ENCODE assay signal across 20 cellular contexts in genomic region chr3:119751423-119751822, GRCh38. TPM values are rescaled to one million over a fixed set of nuclear protein-coding genes. Genes with fewer than 3 reads are reported as not detected.
DNase-seq lines count a peak whose midpoint lies in the region; ATAC-seq and TF ChIP-seq lines count a peak whose summit lies in the region.
"Had no signal": no experiment of that assay in that cellular context is flagged by ENCODE, and none has a peak within 500 bp of the region (broad histone marks: within the 10 kb centered on the region; RNA-seq: fewer than 3 reads in every experiment).

No MANE protein-coding gene starts in this region.

- H3K27ac Mint-ChIP-seq in chondrocyte (ENCODE audit: unreplicated experiment), result peak overlapping the region; percentile 57
- H3K27ac Mint-ChIP-seq: CD4-positive, alpha-beta memory T cell; HFFc6 had no signal

- in situ Hi-C loops in SK-MEL-5 (cut with HindIII; ENCODE audit: low pct_unique_long_range_greater_than_20kb, low sequenced_read_pairs), result no loop called here

- no peak for TF ChIP-seq CTCF in chondrocyte (IDR thresholded peaks at IDR 0.05)

- H3K4me1 Mint-ChIP-seq in chondrocyte (ENCODE audit: low read depth), result peaks cover 11% of the 10 kb centered on the region
- H3K4me1 Mint-ChIP-seq: CD4-positive, alpha-beta memory T cell had no signal

- no peak overlapping the region for H3K4me3 Mint-ChIP-seq in chondrocyte (ENCODE audit: unreplicated experiment)
- H3K4me3 Mint-ChIP-seq: CD4-positive, alpha-beta memory T cell; HFFc6 had no signal

- peak; percentile 12 for DNase-seq in SK-MEL-5 (ENCODE audit: low read depth, low spot score)
- DNase-seq in chondrocyte (ENCODE audit: low spot score), result no peak
- DNase-seq in glomerular endothelial cell (ENCODE audit: extremely low read depth, low read depth, low spot score), result peak; percentile 75
- DNase-seq in KG1 (lab: John Stamatoyannopoulos, UW), result no peak
- DNase-seq in NCI-H2029 (lab: John Stamatoyannopoulos, UW), result no peak
- DNase-seq: C1 segment of cervical spinal cord; CD4-positive, alpha-beta memory T cell; COR-L47; DMS53; GOT3; HFFc6; IMR-90; MM.1S; NCI-H2029 treated with DMSO at 0.1 percent for 48 hours; NCI-H446 treated with DMSO at 0.1 percent for 48 hours; NCI-H526 treated with DMSO at 0.1 percent for 48 hours; SHP77 had no signal

- ATAC-seq in GM19467 (IDR thresholded peaks at IDR 0.05; ENCODE audit: unreplicated experiment) (no peak), HG02852 (IDR thresholded peaks at IDR 0.05; ENCODE audit: unreplicated experiment) (no peak)

- H3K9me3 Mint-ChIP-seq in chondrocyte (ENCODE audit: low read depth), result peaks cover 27% of the 10 kb centered on the region
- H3K9me3 Mint-ChIP-seq: HFFc6 had no signal

- H3K27me3 Mint-ChIP-seq in chondrocyte (ENCODE audit: low read depth), result no peaks in the 10 kb centered on the region

- H3K36me3 Mint-ChIP-seq in chondrocyte (ENCODE audit: low read depth), result peaks cover 3% of the 10 kb centered on the region
- H3K36me3 Mint-ChIP-seq: CD4-positive, alpha-beta memory T cell had no signal

RNA-seq across cellular contexts. Expression of gene NR1I2, which starts 30.5 kb away (rescaled TPM):
- not detected in 2 replicates for total RNA-seq in SK-MEL-5 (2014; rRNA removed; shearing (Covaris generic))
- 0.38 TPM in 1 of 2 replicates, not detected in the other for polyA plus RNA-seq in SK-MEL-5 (2015; cell fraction: cytosol; rRNA removed)
- polyA plus RNA-seq in SK-MEL-5 (2015; cell fraction: nucleus; rRNA removed), result not detected in 2 replicates
- not detected in 3 replicates for total RNA-seq in chondrocyte
- total RNA-seq in glomerular endothelial cell, result not detected in 2 replicates
- total RNA-seq: A673, HFFc6, IMR-90 had no signal
- polyA plus RNA-seq: IMR-90 had no signal

RNA-seq across cellular contexts. Expression of gene CFAP91, which starts 48.6 kb away (rescaled TPM):
- not detected in 2 replicates for total RNA-seq in SK-MEL-5 (2014; rRNA removed; shearing (Covaris generic))
- polyA plus RNA-seq in SK-MEL-5 (2015; cell fraction: cytosol; rRNA removed), result not detected in 2 replicates
- polyA plus RNA-seq in SK-MEL-5 (2015; cell fraction: nucleus; rRNA removed), result not detected in 2 replicates
- 0.29 TPM in 1 of 3 replicates, not detected in the others for total RNA-seq in chondrocyte
- 0.10 and 0.70 TPM in 2 replicates for total RNA-seq in glomerular endothelial cell
- total RNA-seq: HFFc6, IMR-90 had no signal
- polyA plus RNA-seq: IMR-90 had no signal

Comparison
In these comparisons a context has a peak if more than half of its experiments do, and no peak if none do; other contexts are left out.
1. DNase-seq: peak in SK-MEL-5 (single experiment) and glomerular endothelial cell (single experiment); none in chondrocyte (single experiment), KG1 (single experiment) and NCI-H2029 (single experiment).